In genomic region chr9:126514037-126514821, GRCh38 we compare ENCODE assay signal across 9 cellular contexts.
DNase-seq lines count a peak whose midpoint lies in the region; ATAC-seq, FAIRE-seq and TF ChIP-seq lines count a peak whose summit lies in the region.
"Had no signal": no experiment of that assay in that cellular context is flagged by ENCODE, and none has a peak within 500 bp of the region (broad histone marks: within the 10 kb centered on the region; RNA-seq: fewer than 3 reads in every experiment).

No MANE protein-coding gene starts in this region.

- H3K4me1 ChIP-seq in pancreas: no peaks in the 10 kb centered on the region

- no peaks in the 10 kb centered on the region for H3K36me3 ChIP-seq in pancreas

- no peak for FAIRE-seq in pancreas (lab: Jason Lieb, UNC)

- intact Hi-C loops in pancreas (cut with DNase I): no loop called here

- peak overlapping the region in 1 of 4 donors; percentile 10 for H3K4me3 ChIP-seq in pancreas

- ATAC-seq in pancreas (peak; percentile 35 to 87 (median 75)), HG03139 (IDR thresholded peaks at IDR 0.05; ENCODE audit: unreplicated experiment) (no peak), GM21528 (IDR thresholded peaks at IDR 0.05; ENCODE audit: low FRiP score, unreplicated experiment) (no peak)

- H3K27me3 ChIP-seq in pancreas: peaks cover 0 to 17% (median 6%) of the 10 kb centered on the region in 4 donors

- TF ChIP-seq CTCF in pancreas (IDR thresholded peaks at IDR 0.05): peak in 2 of 4 donors; percentile 10 to 15

- no peaks in the 10 kb centered on the region for H3K9me3 ChIP-seq in pancreas

- DNase-seq in NCI-H2081 (lab: John Stamatoyannopoulos, UW) (peak; percentile 37 to 48), NCI-H2081 treated with DMSO at 0.1 percent for 48 hours (lab: John Stamatoyannopoulos, UW) (no peak), NCI-H82 (lab: John Stamatoyannopoulos, UW) (peak; percentile 79), glomerular visceral epithelial cell (ENCODE audit: extremely low spot score) (peak; percentile 27), pancreas (peak in 3 of 6 donors; percentile 59 to 80 (median 75))
- DNase-seq in activated effector memory CD4-positive, alpha-beta T cell treated with anti-CD3 and anti-CD28 coated beads, Interleukin-2, amount 50 U/mL, for 16 hours: peak; percentile 87
- DNase-seq: DND-41 had no signal

- H3K27ac ChIP-seq in pancreas: no peak overlapping the region

- 9 to 10% methylated on average over 37 to 63 of the region's 63 CpGs for WGBS in pancreas, 2 donors

Comparison
In these comparisons a context has a peak if more than half of its experiments do, and no peak if none do; other contexts are left out.
1. ATAC-seq: peak in pancreas (4 of 4); none in HG03139 (single experiment) and GM21528 (single experiment).